In the genomic region with DNA sequence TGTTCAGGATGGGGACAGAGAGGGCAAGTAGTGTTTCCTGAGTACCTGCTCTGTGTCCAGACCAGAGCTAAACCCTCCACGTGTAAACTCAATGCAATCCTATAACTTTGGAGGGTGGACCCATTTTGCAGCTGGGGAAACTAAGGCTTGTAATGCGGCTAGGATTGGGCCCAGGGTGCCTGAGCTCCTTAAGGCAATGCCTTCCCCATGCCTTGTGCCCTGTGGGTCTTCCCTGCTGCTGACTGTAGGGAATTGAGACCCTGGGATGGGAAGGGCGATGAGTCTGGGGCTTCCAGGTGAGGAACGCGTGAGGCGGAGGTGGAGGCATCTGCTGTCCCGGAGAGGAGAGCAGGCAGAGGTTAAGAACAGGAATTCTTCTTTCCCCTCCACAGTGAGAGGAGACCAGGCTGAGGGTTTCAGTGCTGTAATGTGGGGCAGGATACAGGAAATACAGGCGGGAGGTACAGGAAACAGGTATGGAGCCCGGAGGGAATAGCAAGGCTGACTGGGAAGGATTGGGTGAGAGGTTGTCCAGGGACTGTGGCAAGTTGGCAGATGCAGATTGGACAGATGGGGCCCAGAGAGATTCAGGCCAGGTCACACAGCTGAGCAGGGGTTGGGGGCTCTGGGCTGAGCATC, we compare ENCODE assay signal across 13 cellular contexts. TPM values are rescaled to one million over a fixed set of nuclear protein-coding genes. Genes with fewer than 3 reads are reported as not detected.
DNase-seq lines count a peak whose midpoint lies in the region; ATAC-seq, FAIRE-seq and TF ChIP-seq lines count a peak whose summit lies in the region.
"Had no signal": no experiment of that assay in that cellular context is flagged by ENCODE, and none has a peak within 500 bp of the region (broad histone marks: within the 10 kb centered on the region; RNA-seq: fewer than 3 reads in every experiment).

No MANE protein-coding gene starts in this region.

- H4K20me1 ChIP-seq in endothelial cell of umbilical vein (replicated peaks; ENCODE audit: control insufficient read depth, extremely low read depth, insufficient read depth, low read length), result no peaks in the 10 kb centered on the region

- no peak overlapping the region for H2BK12ac ChIP-seq in trophoblast cell (ENCODE audit: low read length)

- H3K4me1 ChIP-seq in endothelial cell of umbilical vein (ENCODE audit: control insufficient read depth, extremely low read depth, insufficient read depth, low read length) (peaks cover 17% of the 10 kb centered on the region), trophoblast cell (ENCODE audit: control insufficient read depth in 1 of 2, insufficient read depth in 2 of 2, low read length in 2 of 2) (peaks cover 10 to 11% of the 10 kb centered on the region in 2 experiments)

- H3K27me3 ChIP-seq in endothelial cell of umbilical vein (ENCODE audit: control insufficient read depth in 2 of 2, insufficient read depth in 2 of 2, low read length in 2 of 2) (no peaks in the 10 kb centered on the region), trophoblast cell (ENCODE audit: insufficient read depth, low read length) (no peaks in the 10 kb centered on the region)

- H3K18ac ChIP-seq in trophoblast cell (ENCODE audit: low read length), result no peak overlapping the region

- H3K79me2 ChIP-seq in endothelial cell of umbilical vein (ENCODE audit: control insufficient read depth, insufficient read depth, low read length) (no peaks in the 10 kb centered on the region), trophoblast cell (ENCODE audit: control insufficient read depth, insufficient read depth, low read length, poor library complexity) (no peaks in the 10 kb centered on the region)

- dilution Hi-C loops in endothelial cell of umbilical vein (cut with MboI; ENCODE audit: extremely low pct_ligation_motif_present, low sequenced_read_pairs), result no loop called here

- H3K27ac Mint-ChIP-seq in activated CD4-positive, alpha-beta T cell treated with anti-CD3 and anti-CD28 coated beads, Interleukin-2, amount 10 ng/mL, durations not matched to agents 7 days and 5 days, result peak overlapping the region; percentile 46
- no peak overlapping the region for H3K27ac Mint-ChIP-seq in activated CD4-positive, alpha-beta T cell treated with anti-CD3 and anti-CD28 coated beads, Interleukin-2, amount 10 ng/mL, durations not matched to agents 24 days and 14 days

- CTCF ChIA-PET in activated CD4-positive, alpha-beta T cell treated with anti-CD3 and anti-CD28 coated beads, Interleukin-2, amount 10 ng/mL, durations not matched to agents 7 days and 5 days (lab: Charles Lee), result no interaction called here
- CTCF ChIA-PET in RWPE1 (lab: Yijun Ruan, JAX) (no interaction called here), endothelial cell of umbilical vein (lab: Charles Lee) (no interaction called here)

- H3K4me2 ChIP-seq in endothelial cell of umbilical vein (ENCODE audit: insufficient read depth, low read length), result peak overlapping the region; percentile 57
- no peak overlapping the region for H3K4me2 ChIP-seq in trophoblast cell (ENCODE audit: low read length)

- H2AK5ac ChIP-seq in trophoblast cell (ENCODE audit: low read length), result no peak overlapping the region

- H4K12ac ChIP-seq in trophoblast cell (ENCODE audit: low read depth, low read length), result peak overlapping the region; percentile 14

- no peaks in the 10 kb centered on the region for H3K36me3 Mint-ChIP-seq in activated CD4-positive, alpha-beta T cell treated with anti-CD3 and anti-CD28 coated beads, Interleukin-2, amount 10 ng/mL, durations not matched to agents 7 days and 5 days (ENCODE audit: low read depth)
- H3K36me3 Mint-ChIP-seq in activated CD4-positive, alpha-beta T cell treated with anti-CD3 and anti-CD28 coated beads, Interleukin-2, amount 10 ng/mL, durations not matched to agents 24 days and 14 days (ENCODE audit: low read depth), result no peaks in the 10 kb centered on the region

- no peak overlapping the region for H2BK120ac ChIP-seq in trophoblast cell (ENCODE audit: insufficient read depth, low read length, poor library complexity)

- DNase-seq in activated CD4-positive, alpha-beta T cell treated with anti-CD3 and anti-CD28 coated beads, Interleukin-2, amount 10 ng/mL, durations not matched to agents 7 days and 5 days, result no peak
- no peak for DNase-seq in activated CD4-positive, alpha-beta T cell treated with anti-CD3 and anti-CD28 coated beads, Interleukin-2, amount 10 ng/mL, durations not matched to agents 24 days and 14 days
- DNase-seq in RWPE1 (ENCODE audit: low spot score) (no peak), endothelial cell of umbilical vein (ENCODE audit: low read depth, low spot score) (peak; percentile 40), trophoblast cell (peak; percentile 83), coronary artery (ENCODE audit: low spot score) (no peak), SIG-M5 (lab: John Stamatoyannopoulos, UW) (no peak)
- DNase-seq: NCI-H1417 treated with DMSO at 0.1 percent for 48 hours, SHP77 treated with DMSO at 0.1 percent for 48 hours had no signal

- no peak for TF ChIP-seq CTCF in RWPE1 (conservative IDR thresholded peaks at IDR 0.05; ENCODE audit: low read depth)
- TF ChIP-seq CTCF in endothelial cell of umbilical vein (IDR thresholded peaks at IDR 0.05; ENCODE audit: extremely low read depth in 1 of 2, insufficient read depth in 1 of 2, low read depth in 1 of 2, low read length in 2 of 2), result no peak
- TF ChIP-seq CTCF in coronary artery (IDR thresholded peaks at IDR 0.05), result no peak

- peak; percentile 78 for FAIRE-seq in endothelial cell of umbilical vein (lab: Jason Lieb, UNC)
- FAIRE-seq: islet of Langerhans, small intestine had no signal

- H3K9ac ChIP-seq in endothelial cell of umbilical vein (replicated peaks; ENCODE audit: extremely low read depth, insufficient read depth, low read length), result no peak overlapping the region
- H3K9ac ChIP-seq in trophoblast cell (ENCODE audit: low read length), result no peak overlapping the region

- H3K4me3 ChIP-seq in endothelial cell of umbilical vein (replicated peaks in 1 of 3; ENCODE audit: insufficient read depth in 1 of 3, low read depth in 1 of 3, low read length in 3 of 3) (no peak overlapping the region), trophoblast cell (ENCODE audit: low read depth, low read length) (no peak overlapping the region), coronary artery (no peak overlapping the region)

- intact Hi-C loops in activated CD4-positive, alpha-beta T cell treated with anti-CD3 and anti-CD28 coated beads, Interleukin-2, amount 10 ng/mL, durations not matched to agents 24 days and 14 days (cut with micrococcal nuclease), result loop anchor here (10.0 kb wide), 1 partner anchor 85 kb away; no protein-coding TSS in a partner anchor
- intact Hi-C loops in endothelial cell of umbilical vein (cut with micrococcal nuclease), result loop anchor here (2.0 kb wide), 1 partner anchor 19 kb away; a partner anchor contains a TSS

- peaks cover 24% of the 10 kb centered on the region for H3K4me1 Mint-ChIP-seq in activated CD4-positive, alpha-beta T cell treated with anti-CD3 and anti-CD28 coated beads, Interleukin-2, amount 10 ng/mL, durations not matched to agents 7 days and 5 days
- peaks cover 15% of the 10 kb centered on the region for H3K4me1 Mint-ChIP-seq in activated CD4-positive, alpha-beta T cell treated with anti-CD3 and anti-CD28 coated beads, Interleukin-2, amount 10 ng/mL, durations not matched to agents 24 days and 14 days

- peak overlapping the region; percentile 44 for H3K14ac ChIP-seq in trophoblast cell (ENCODE audit: low read length)

- TF ChIP-seq POLR2A in endothelial cell of umbilical vein (IDR thresholded peaks at IDR 0.05; ENCODE audit: low read depth, low read length), result no peak

- no peaks in the 10 kb centered on the region for H3K79me1 ChIP-seq in trophoblast cell (ENCODE audit: low read length)

- no peaks in the 10 kb centered on the region for H3K36me3 ChIP-seq in endothelial cell of umbilical vein (ENCODE audit: control insufficient read depth in 2 of 2, extremely low read depth in 1 of 2, insufficient read depth in 2 of 2, low read length in 2 of 2)
- no peaks in the 10 kb centered on the region for H3K36me3 ChIP-seq in trophoblast cell (ENCODE audit: control insufficient read depth in 1 of 2, insufficient read depth in 2 of 2, low read length in 2 of 2)

- POLR2A ChIA-PET in activated CD4-positive, alpha-beta T cell treated with anti-CD3 and anti-CD28 coated beads, Interleukin-2, amount 10 ng/mL, durations not matched to agents 7 days and 5 days (lab: Charles Lee), result no interaction called here
- POLR2A ChIA-PET in RWPE1 (lab: Yijun Ruan, JAX; ENCODE audit: low non-redundant PET) (no interaction called here), endothelial cell of umbilical vein (lab: Charles Lee) (no interaction called here)

- H3K9me3 ChIP-seq in endothelial cell of umbilical vein (replicated peaks; ENCODE audit: control insufficient read depth, insufficient read depth, low read length), result no peaks in the 10 kb centered on the region
- H3K9me3 ChIP-seq in trophoblast cell (ENCODE audit: insufficient read depth, low read depth, low read length), result peaks cover 2% of the 10 kb centered on the region

- H3K9me1 ChIP-seq in endothelial cell of umbilical vein (replicated peaks; ENCODE audit: control insufficient read depth, extremely low read depth, insufficient read depth, low read length), result no peaks in the 10 kb centered on the region

- no peaks in the 10 kb centered on the region for H3K27me3 Mint-ChIP-seq in activated CD4-positive, alpha-beta T cell treated with anti-CD3 and anti-CD28 coated beads, Interleukin-2, amount 10 ng/mL, durations not matched to agents 7 days and 5 days
- no peaks in the 10 kb centered on the region for H3K27me3 Mint-ChIP-seq in activated CD4-positive, alpha-beta T cell treated with anti-CD3 and anti-CD28 coated beads, Interleukin-2, amount 10 ng/mL, durations not matched to agents 24 days and 14 days

- no CpG with 5 or more reads among the region's 9 CpGs for WGBS in trophoblast cell (ENCODE audit: extremely low coverage, insufficient coverage, insufficient read length)

- TSS peak; percentile 20 for BruUV-seq in endothelial cell of umbilical vein (replicated peaks; lab: Mats Ljungman, UMichigan)

- ATAC-seq in HG03521 (IDR thresholded peaks at IDR 0.05; ENCODE audit: unreplicated experiment), result no peak

- H4K91ac ChIP-seq in trophoblast cell (ENCODE audit: low read depth, low read length), result peak overlapping the region; percentile 48

- peak overlapping the region; percentile 29 for H3K27ac ChIP-seq in RWPE1
- H3K27ac ChIP-seq in endothelial cell of umbilical vein (ENCODE audit: insufficient read depth, low read depth, low read length), result peak overlapping the region; percentile 32
- H3K27ac ChIP-seq in trophoblast cell (ENCODE audit: low read depth, low read length), result no peak overlapping the region
- no peak overlapping the region for H3K27ac ChIP-seq in coronary artery

- H3K4ac ChIP-seq in trophoblast cell (ENCODE audit: low read depth, low read length), result no peak overlapping the region

- H2AFZ ChIP-seq in endothelial cell of umbilical vein (ENCODE audit: low read depth, low read length) (peak overlapping the region; percentile 4), trophoblast cell (ENCODE audit: insufficient read depth, low read length, poor library complexity) (peak overlapping the region; percentile 40)

- no peak overlapping the region for H3K23ac ChIP-seq in trophoblast cell (ENCODE audit: low read length)

- no peaks in the 10 kb centered on the region for H3K9me3 Mint-ChIP-seq in activated CD4-positive, alpha-beta T cell treated with anti-CD3 and anti-CD28 coated beads, Interleukin-2, amount 10 ng/mL, durations not matched to agents 7 days and 5 days
- H3K9me3 Mint-ChIP-seq in activated CD4-positive, alpha-beta T cell treated with anti-CD3 and anti-CD28 coated beads, Interleukin-2, amount 10 ng/mL, durations not matched to agents 24 days and 14 days, result no peaks in the 10 kb centered on the region

- H3K4me3 Mint-ChIP-seq in activated CD4-positive, alpha-beta T cell treated with anti-CD3 and anti-CD28 coated beads, Interleukin-2, amount 10 ng/mL, durations not matched to agents 7 days and 5 days, result no peak overlapping the region
- H3K4me3 Mint-ChIP-seq in activated CD4-positive, alpha-beta T cell treated with anti-CD3 and anti-CD28 coated beads, Interleukin-2, amount 10 ng/mL, durations not matched to agents 24 days and 14 days, result no peak overlapping the region

- peak overlapping the region; percentile 70 for H4K8ac ChIP-seq in trophoblast cell (ENCODE audit: low read depth, low read length)

- no peak overlapping the region for H2BK5ac ChIP-seq in trophoblast cell (ENCODE audit: low read depth, low read length, poor library complexity)

RNA-seq across cellular contexts. Expression of a gene that starts 19.2 kb away (rescaled TPM):
- 1 to 10 TPM; 2.1 to 2.8 TPM for total RNA-seq in activated CD4-positive, alpha-beta T cell treated with anti-CD3 and anti-CD28 coated beads, Interleukin-2, amount 10 ng/mL, durations not matched to agents 7 days and 5 days
- total RNA-seq in activated CD4-positive, alpha-beta T cell treated with anti-CD3 and anti-CD28 coated beads, Interleukin-2, amount 10 ng/mL, durations not matched to agents 24 days and 14 days, result 1.8 and 2.5 TPM in 2 replicates
- total RNA-seq in endothelial cell of umbilical vein, result 13.5 and 14.9 TPM in 2 replicates
- 10.4 and 11.9 TPM in 2 replicates for polyA plus RNA-seq in endothelial cell of umbilical vein
- 4.8 and 6.3 TPM in 2 replicates for polyA plus RNA-seq in endothelial cell of umbilical vein (2011; cell fraction: cytosol; rRNA removed)
- polyA plus RNA-seq in endothelial cell of umbilical vein (2011; cell fraction: nucleus; rRNA removed), result 14.2 and 17.9 TPM in 2 replicates
- polyA plus RNA-seq in endothelial cell of umbilical vein (2012), result 6.9 and 12.3 TPM in 2 replicates
- polyA minus RNA-seq in endothelial cell of umbilical vein, result 9.9 and 10.3 TPM in 2 replicates
- 2.3 TPM for polyA minus RNA-seq in endothelial cell of umbilical vein (2011; cell fraction: cytosol; rRNA and poly(A)+ RNA removed)
- 5.6 and 10.7 TPM in 2 replicates for polyA minus RNA-seq in endothelial cell of umbilical vein (2011; cell fraction: nucleus; rRNA and poly(A)+ RNA removed)
- polyA plus RNA-seq in trophoblast cell (2013), result 4.7 and 5.0 TPM in 2 replicates

RNA-seq across cellular contexts. Expression of a gene that starts 21.9 kb away (rescaled TPM):
- total RNA-seq in activated CD4-positive, alpha-beta T cell treated with anti-CD3 and anti-CD28 coated beads, Interleukin-2, amount 10 ng/mL, durations not matched to agents 7 days and 5 days, result 10 to 100 TPM; 81.8 to 93.0 TPM
- total RNA-seq in activated CD4-positive, alpha-beta T cell treated with anti-CD3 and anti-CD28 coated beads, Interleukin-2, amount 10 ng/mL, durations not matched to agents 24 days and 14 days, result 64.8 and 73.7 TPM in 2 replicates
- total RNA-seq in endothelial cell of umbilical vein, result 99.2 and 110 TPM in 2 replicates
- 139 and 204 TPM in 2 replicates for polyA plus RNA-seq in endothelial cell of umbilical vein
- 71.7 and 96.7 TPM in 2 replicates for polyA plus RNA-seq in endothelial cell of umbilical vein (2011; cell fraction: cytosol; rRNA removed)
- polyA plus RNA-seq in endothelial cell of umbilical vein (2011; cell fraction: nucleus; rRNA removed), result 58.3 and 73.4 TPM in 2 replicates
- 54.4 and 108 TPM in 2 replicates for polyA plus RNA-seq in endothelial cell of umbilical vein (2012)
- polyA minus RNA-seq in endothelial cell of umbilical vein, result 35.4 and 52.3 TPM in 2 replicates
- 107 TPM for polyA minus RNA-seq in endothelial cell of umbilical vein (2011; cell fraction: cytosol; rRNA and poly(A)+ RNA removed)
- polyA minus RNA-seq in endothelial cell of umbilical vein (2011; cell fraction: nucleus; rRNA and poly(A)+ RNA removed), result 21.2 and 28.9 TPM in 2 replicates
- polyA plus RNA-seq in trophoblast cell (2013), result 107 and 108 TPM in 2 replicates

RNA-seq across cellular contexts. Expression of a gene that starts 28.8 kb away (rescaled TPM):
- not detected for total RNA-seq in activated CD4-positive, alpha-beta T cell treated with anti-CD3 and anti-CD28 coated beads, Interleukin-2, amount 10 ng/mL, durations not matched to agents 7 days and 5 days
- total RNA-seq in activated CD4-positive, alpha-beta T cell treated with anti-CD3 and anti-CD28 coated beads, Interleukin-2, amount 10 ng/mL, durations not matched to agents 24 days and 14 days, result not detected in 2 replicates
- not detected in 2 replicates for total RNA-seq in endothelial cell of umbilical vein
- polyA plus RNA-seq in endothelial cell of umbilical vein, result not detected in 2 replicates
- polyA plus RNA-seq in endothelial cell of umbilical vein (2011; cell fraction: cytosol; rRNA removed), result not detected in 2 replicates
- not detected in 2 replicates for polyA plus RNA-seq in endothelial cell of umbilical vein (2011; cell fraction: nucleus; rRNA removed)
- not detected in 2 replicates for polyA plus RNA-seq in endothelial cell of umbilical vein (2012)
- not detected in 2 replicates for polyA minus RNA-seq in endothelial cell of umbilical vein
- polyA minus RNA-seq in endothelial cell of umbilical vein (2011; cell fraction: cytosol; rRNA and poly(A)+ RNA removed), result not detected
- polyA minus RNA-seq in endothelial cell of umbilical vein (2011; cell fraction: nucleus; rRNA and poly(A)+ RNA removed), result not detected in 2 replicates
- polyA plus RNA-seq in trophoblast cell (2013), result not detected in 2 replicates
- total RNA-seq: urinary bladder had no signal
- polyA plus RNA-seq: small intestine, urinary bladder had no signal

RNA-seq across cellular contexts. Expression of a gene that starts 41.0 kb away (rescaled TPM):
- not detected for total RNA-seq in activated CD4-positive, alpha-beta T cell treated with anti-CD3 and anti-CD28 coated beads, Interleukin-2, amount 10 ng/mL, durations not matched to agents 7 days and 5 days
- not detected in 2 replicates for total RNA-seq in activated CD4-positive, alpha-beta T cell treated with anti-CD3 and anti-CD28 coated beads, Interleukin-2, amount 10 ng/mL, durations not matched to agents 24 days and 14 days
- not detected in 2 replicates for total RNA-seq in endothelial cell of umbilical vein
- polyA plus RNA-seq in endothelial cell of umbilical vein, result 0.06 and 0.08 TPM in 2 replicates
- 0.04 and 0.05 TPM in 2 replicates for polyA plus RNA-seq in endothelial cell of umbilical vein (2011; cell fraction: cytosol; rRNA removed)
- 0.14 TPM in 1 of 2 replicates, not detected in the other for polyA plus RNA-seq in endothelial cell of umbilical vein (2011; cell fraction: nucleus; rRNA removed)
- 0.10 and 0.13 TPM in 2 replicates for polyA plus RNA-seq in endothelial cell of umbilical vein (2012)
- 0.45 TPM in 1 of 2 replicates, not detected in the other for polyA minus RNA-seq in endothelial cell of umbilical vein
- polyA minus RNA-seq in endothelial cell of umbilical vein (2011; cell fraction: cytosol; rRNA and poly(A)+ RNA removed), result not detected
- polyA minus RNA-seq in endothelial cell of umbilical vein (2011; cell fraction: nucleus; rRNA and poly(A)+ RNA removed), result not detected in 2 replicates
- 0.07 TPM in 2 replicates for polyA plus RNA-seq in trophoblast cell (2013)

Comparison
In these comparisons a context has a peak if more than half of its experiments do, and no peak if none do; other contexts are left out.
1. DNase-seq: peak in endothelial cell of umbilical vein (single experiment) and trophoblast cell (2 of 2); none in activated CD4-positive, alpha-beta T cell treated with anti-CD3 and anti-CD28 coated beads, Interleukin-2, amount 10 ng/mL, durations not matched to agents 7 days and 5 days (single experiment), activated CD4-positive, alpha-beta T cell treated with anti-CD3 and anti-CD28 coated beads, Interleukin-2, amount 10 ng/mL, durations not matched to agents 24 days and 14 days (single experiment), RWPE1 (single experiment), coronary artery (single experiment) and SIG-M5 (single experiment).
2. H3K27ac ChIP-seq: peak in RWPE1 (single experiment) and endothelial cell of umbilical vein (single experiment); none in trophoblast cell (single experiment) and coronary artery (0 of 2).